ENCODE assay signal across 9 cellular contexts in the genomic region with DNA sequence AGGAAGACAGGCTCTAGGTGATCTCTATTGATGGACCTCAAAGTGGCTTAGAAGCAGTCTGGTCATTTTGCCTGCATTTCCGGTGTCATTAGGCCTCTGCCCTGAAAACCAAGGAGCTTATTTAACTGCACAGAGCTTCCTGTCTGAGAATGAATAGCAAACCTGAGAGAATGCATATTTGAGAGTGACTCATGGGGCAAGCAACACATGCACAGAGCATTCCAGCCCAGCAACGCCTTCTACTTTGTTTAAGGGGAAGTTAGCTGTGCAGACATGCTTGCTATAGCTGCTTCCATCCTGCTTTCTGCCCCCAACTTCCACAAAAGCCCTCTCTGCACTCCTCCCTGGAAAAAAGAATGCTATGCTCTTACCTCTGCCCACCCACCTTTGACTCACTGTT.
DNase-seq lines count a peak whose midpoint lies in the region; ATAC-seq and TF ChIP-seq lines count a peak whose summit lies in the region.
"Had no signal": no experiment of that assay in that cellular context is flagged by ENCODE, and none has a peak within 500 bp of the region (broad histone marks: within the 10 kb centered on the region; RNA-seq: fewer than 3 reads in every experiment).

No MANE protein-coding gene starts in this region.

- H3K27me3 ChIP-seq in BJ (ENCODE audit: control insufficient read depth, insufficient read depth, low read length), result no peaks in the 10 kb centered on the region

- peak; percentile 82 for ATAC-seq in GM21786 (IDR thresholded peaks at IDR 0.05; ENCODE audit: unreplicated experiment)

- TF ChIP-seq CTCF in BJ (IDR thresholded peaks at IDR 0.05; ENCODE audit: insufficient read depth, low read depth, low read length), result no peak

- CTCF ChIA-PET in BJ (lab: Yijun Ruan, JAX), result interaction anchor here (1.4 kb wide), 1 partner anchor 1043 kb away, joined by 3 read pairs; no protein-coding TSS in a partner anchor

- peak; percentile 45 for DNase-seq in BJ (ENCODE audit: low read depth)
- DNase-seq in LHCN-M2 (ENCODE audit: low read depth), result peak; percentile 81
- DNase-seq in glomerular endothelial cell (ENCODE audit: extremely low read depth, low read depth, low spot score), result peak; percentile 62
- no peak for DNase-seq in T-helper 9 cell
- no peak for DNase-seq in NCI-H526 treated with DMSO at 0.1 percent for 48 hours (lab: John Stamatoyannopoulos, UW)
- DNase-seq in NCI-H1105 (lab: John Stamatoyannopoulos, UW), result no peak
- no peak for DNase-seq in NCI-H187 (lab: John Stamatoyannopoulos, UW)
- DNase-seq: activated naive CD8-positive, alpha-beta T cell treated with anti-CD3 and anti-CD28 coated beads, Interleukin-2, amount 10 ng/mL, durations not matched to agents 7 days and 5 days had no signal

- no peaks in the 10 kb centered on the region for H3K36me3 ChIP-seq in BJ (ENCODE audit: control insufficient read depth, insufficient read depth, low read length)

- H3K4me3 ChIP-seq in BJ (ENCODE audit: low read depth, low read length), result no peak overlapping the region

- POLR2A ChIA-PET in BJ (lab: Charles Lee), result no interaction called here

Comparison
In these comparisons a context has a peak if more than half of its experiments do, and no peak if none do; other contexts are left out.
1. DNase-seq: peak in BJ (single experiment), LHCN-M2 (single experiment) and glomerular endothelial cell (single experiment); none in T-helper 9 cell (single experiment), NCI-H526 treated with DMSO at 0.1 percent for 48 hours (single experiment), NCI-H1105 (single experiment) and NCI-H187 (0 of 2).